27 cellular contexts compared by ENCODE assay signal in the genomic region with DNA sequence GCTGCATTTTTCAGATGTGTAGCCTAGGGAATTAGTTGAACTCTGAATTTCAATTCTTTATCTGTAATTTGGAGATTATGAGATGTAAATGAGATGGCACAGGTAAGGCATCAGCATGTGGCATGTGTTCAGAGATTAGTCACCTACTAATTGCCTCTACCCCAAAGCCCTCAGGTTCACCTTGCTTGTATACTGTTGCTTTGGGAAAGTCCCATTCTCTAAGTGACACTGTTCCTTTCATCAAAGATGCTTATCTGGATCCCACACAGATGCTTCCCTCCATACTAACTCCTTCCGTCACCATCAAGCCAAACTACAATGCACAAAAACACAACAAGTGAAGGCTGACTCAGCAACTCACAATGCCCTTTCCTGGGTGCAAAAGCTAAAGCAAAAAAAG.
"Had no signal": no experiment of that assay in that cellular context is flagged by ENCODE, and none has a peak within 500 bp of the region (broad histone marks: within the 10 kb centered on the region; RNA-seq: fewer than 3 reads in every experiment).

No MANE protein-coding gene starts in this region.

- H3K4me3 ChIP-seq: PC-9 had no signal

- H2AFZ ChIP-seq: PC-9 had no signal

- H3K36me3 ChIP-seq: WERI-Rb-1 had no signal

- ATAC-seq: activated CD8-positive, alpha-beta memory T cell treated with anti-CD3 and anti-CD28 coated beads, Interleukin-2, amount 10 ng/mL, durations not matched to agents 7 days and 5 days; activated naive CD8-positive, alpha-beta T cell treated with anti-CD3 and anti-CD28 coated beads, Interleukin-2, amount 50 U/mL, for 24 hours; Right ventricle myocardium inferior had no signal

- H3K4me2 ChIP-seq: KMS-11, PC-9 had no signal

- H3K27ac ChIP-seq: KMS-11, PC-9, RWPE1, WERI-Rb-1 had no signal

- H3K9ac ChIP-seq: KMS-11 had no signal

- DNase-seq: activated CD4-positive, alpha-beta memory T cell treated with anti-CD3 and anti-CD28 coated beads, Interleukin-2, amount 10 ng/mL, durations not matched to agents 7 days and 5 days; activated CD4-positive, alpha-beta T cell treated with anti-CD3 and anti-CD28 coated beads for 1 hour; activated CD4-positive, alpha-beta T cell treated with anti-CD3 and anti-CD28 coated beads for 48 hours; activated CD4-positive, CD25-positive, alpha-beta regulatory T cell; activated CD8-positive, alpha-beta memory T cell treated with anti-CD3 and anti-CD28 coated beads for 24 hours; activated CD8-positive, alpha-beta memory T cell treated with anti-CD3 and anti-CD28 coated beads, Interleukin-2, amount 10 ng/mL, durations not matched to agents 7 days and 5 days; activated CD8-positive, alpha-beta memory T cell treated with anti-CD3 and anti-CD28 coated beads, Interleukin-2, amount 50 U/mL, for 48 hours; activated effector memory CD4-positive, alpha-beta T cell treated with Interleukin-2 at 50 U/mL for 16 hours; activated naive CD4-positive, alpha-beta T cell treated with anti-CD3 and anti-CD28 coated beads, Interleukin-2, amount 10 ng/mL, durations not matched to agents 7 days and 5 days; activated naive CD8-positive, alpha-beta T cell treated with anti-CD3 and anti-CD28 coated beads, Interleukin-2, amount 50 U/mL, for 24 hours; activated T-cell treated with anti-CD3 and anti-CD28 coated beads, Interleukin-2, amount 50 U/mL, for 48 hours; anterior cingulate cortex; central memory CD4-positive, alpha-beta T cell; NCI-H1048; NCI-H1436 treated with DMSO at 0.1 percent for 48 hours; NCI-H1694 treated with DMSO at 0.1 percent for 48 hours; NCI-H2029; NCI-H345; NCI-H524 treated with DMSO at 0.1 percent for 48 hours; NCI-H748 treated with DMSO at 0.1 percent for 48 hours; NK-92 treated with Interleukin-12 subunit alpha and Interleukin-12 subunit beta, amount 100 ng/mL, for 24 hours; T1000; WERI-Rb-1 had no signal
